Comparison of ENCODE assay signal across 17 cellular contexts in the genomic region with DNA sequence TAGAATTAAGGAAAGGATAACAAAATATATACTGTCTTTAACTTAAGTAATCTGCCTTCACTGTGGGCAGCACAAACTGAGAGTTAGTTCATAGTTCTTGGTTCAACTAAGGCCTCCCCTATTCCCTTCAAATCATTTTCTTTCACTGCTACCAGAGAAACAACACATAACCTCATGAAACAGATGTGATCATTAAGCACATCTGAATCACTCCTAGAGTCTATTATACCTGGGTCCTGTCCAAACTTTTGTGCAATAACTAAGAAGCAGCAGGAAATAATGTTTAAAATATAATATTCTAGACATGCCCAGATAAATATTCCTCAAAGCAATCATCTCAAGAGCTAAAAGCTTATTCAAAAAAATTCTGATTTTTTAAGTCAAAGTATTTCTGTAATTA.
A peak's percentile ranks its signal among the peaks of the same experiment; 100 is the strongest.
DNase-seq lines count a peak whose midpoint lies in the region; ATAC-seq and TF ChIP-seq lines count a peak whose summit lies in the region.
"Had no signal": no experiment of that assay in that cellular context is flagged by ENCODE, and none has a peak within 500 bp of the region (broad histone marks: within the 10 kb centered on the region; RNA-seq: fewer than 3 reads in every experiment).

No MANE protein-coding gene starts in this region.

- H3K36me3 ChIP-seq in right atrium auricular region, result peaks cover 39% of the 10 kb centered on the region
- peaks cover 0 to 46% of the 10 kb centered on the region in 2 donors for H3K36me3 ChIP-seq in left lung
- H3K36me3 ChIP-seq in MM.1S (replicated peaks; ENCODE audit: insufficient read depth, low read length), result no peaks in the 10 kb centered on the region

- no peaks in the 10 kb centered on the region for H3K9me3 Mint-ChIP-seq in chondrocyte (ENCODE audit: low read depth)
- H3K9me3 Mint-ChIP-seq: activated T-helper 2 cell treated with anti-CD3 and anti-CD28 coated beads, Interferon-gamma antibody, Interleukin-2, Interleukin-4, amounts not matched to agents 10 μg/mL and 5 μg/mL and 100 μg/mL, durations not matched to agents 14 hours and 24 hours and 36 hours; brain had no signal

- peak overlapping the region; percentile 60 for H3K27ac Mint-ChIP-seq in chondrocyte (ENCODE audit: unreplicated experiment)
- H3K27ac Mint-ChIP-seq: activated T-helper 2 cell treated with anti-CD3 and anti-CD28 coated beads, Interferon-gamma antibody, Interleukin-2, Interleukin-4, amounts not matched to agents 10 μg/mL and 5 μg/mL and 100 μg/mL, durations not matched to agents 14 hours and 24 hours and 36 hours; brain had no signal

- no peak overlapping the region for H3K4me3 Mint-ChIP-seq in chondrocyte (ENCODE audit: unreplicated experiment)
- H3K4me3 Mint-ChIP-seq: brain had no signal

- H3K9me2 ChIP-seq in MM.1S (replicated peaks; ENCODE audit: insufficient read depth, low read length), result no peaks in the 10 kb centered on the region

- H3K9ac ChIP-seq in MM.1S (ENCODE audit: low read length), result no peak overlapping the region

- H3K36me3 Mint-ChIP-seq in chondrocyte (ENCODE audit: low read depth), result peaks cover 23% of the 10 kb centered on the region

- no peaks in the 10 kb centered on the region for H3F3A ChIP-seq in MM.1S (ENCODE audit: insufficient read depth, low read length)

- H3K79me2 ChIP-seq in MM.1S (ENCODE audit: low read length), result no peaks in the 10 kb centered on the region

- H3K4me3 ChIP-seq in right atrium auricular region (no peak overlapping the region), left lung (no peak overlapping the region), MM.1S (ENCODE audit: low read length) (no peak overlapping the region)
- H3K4me3 ChIP-seq: heart left ventricle, Peyer's patch had no signal

- no peaks in the 10 kb centered on the region for H3K9me3 ChIP-seq in right atrium auricular region
- no peaks in the 10 kb centered on the region for H3K9me3 ChIP-seq in left lung
- no peaks in the 10 kb centered on the region for H3K9me3 ChIP-seq in MM.1S (replicated peaks; ENCODE audit: insufficient read depth, low read length)
- H3K9me3 ChIP-seq: heart left ventricle, Peyer's patch had no signal

- peak; percentile 60 for ATAC-seq in left ventricle myocardium superior
- ATAC-seq in left lung, result peak; percentile 36
- no peak for ATAC-seq in HG02970 (IDR thresholded peaks at IDR 0.05; ENCODE audit: low FRiP score, unreplicated experiment)

- peaks cover 18% of the 10 kb centered on the region for H3K4me1 Mint-ChIP-seq in chondrocyte (ENCODE audit: low read depth)

- H3K27me3 ChIP-seq in right atrium auricular region (no peaks in the 10 kb centered on the region), left lung (no peaks in the 10 kb centered on the region), MM.1S (replicated peaks; ENCODE audit: insufficient read depth, low read length) (no peaks in the 10 kb centered on the region)
- H3K27me3 ChIP-seq: heart left ventricle, Peyer's patch had no signal

- no peak overlapping the region for H2AFZ ChIP-seq in MM.1S (ENCODE audit: low read length)

- TF ChIP-seq CTCF in right atrium auricular region (IDR thresholded peaks at IDR 0.05), result no peak
- TF ChIP-seq CTCF in chondrocyte (IDR thresholded peaks at IDR 0.05), result no peak
- TF ChIP-seq CTCF in left lung (IDR thresholded peaks at IDR 0.05), result no peak
- no peak for TF ChIP-seq CTCF in MM.1S (IDR thresholded peaks at IDR 0.05; ENCODE audit: low read length)

- H3K4me2 ChIP-seq in MM.1S (ENCODE audit: low read depth, low read length), result no peak overlapping the region

- H4K20me1 ChIP-seq in MM.1S (ENCODE audit: insufficient read depth, low read length), result no peaks in the 10 kb centered on the region

- intact Hi-C loops in left ventricle myocardium superior (cut with micrococcal nuclease), result no loop called here
- intact Hi-C loops in left lung (cut with DNase I), result no loop called here

- H3K4me1 ChIP-seq in right atrium auricular region, result no peaks in the 10 kb centered on the region
- H3K4me1 ChIP-seq in left lung, result no peaks in the 10 kb centered on the region
- no peaks in the 10 kb centered on the region for H3K4me1 ChIP-seq in MM.1S (ENCODE audit: low read length)
- H3K4me1 ChIP-seq: Peyer's patch had no signal

- H3K27ac ChIP-seq in right atrium auricular region (peak overlapping the region in 1 of 2 donors; percentile 11), left lung (no peak overlapping the region), MM.1S (ENCODE audit: low read length) (no peak overlapping the region)
- H3K27ac ChIP-seq: heart left ventricle, Peyer's patch, VCaP had no signal

- no peaks in the 10 kb centered on the region for H3K27me3 Mint-ChIP-seq in chondrocyte (ENCODE audit: low read depth)
- H3K27me3 Mint-ChIP-seq: brain had no signal

- DNase-seq in left ventricle myocardium superior (no peak), right atrium auricular region (ENCODE audit: low spot score) (no peak), chondrocyte (ENCODE audit: low spot score) (no peak), left lung (no peak), MM.1S (no peak), nucleus accumbens (lab: John Stamatoyannopoulos, UW) (no peak), NCI-H446 treated with DMSO at 0.1 percent for 48 hours (lab: John Stamatoyannopoulos, UW) (no peak)
- DNase-seq: Calu3; effector memory CD4-positive, alpha-beta T cell; heart left ventricle; NCI-H2029 treated with DMSO at 0.1 percent for 48 hours; NCI-H748 treated with DMSO at 0.1 percent for 48 hours; Peyer's patch had no signal
